Comparison of ENCODE assay signal across 8 cellular contexts in the genomic region with DNA sequence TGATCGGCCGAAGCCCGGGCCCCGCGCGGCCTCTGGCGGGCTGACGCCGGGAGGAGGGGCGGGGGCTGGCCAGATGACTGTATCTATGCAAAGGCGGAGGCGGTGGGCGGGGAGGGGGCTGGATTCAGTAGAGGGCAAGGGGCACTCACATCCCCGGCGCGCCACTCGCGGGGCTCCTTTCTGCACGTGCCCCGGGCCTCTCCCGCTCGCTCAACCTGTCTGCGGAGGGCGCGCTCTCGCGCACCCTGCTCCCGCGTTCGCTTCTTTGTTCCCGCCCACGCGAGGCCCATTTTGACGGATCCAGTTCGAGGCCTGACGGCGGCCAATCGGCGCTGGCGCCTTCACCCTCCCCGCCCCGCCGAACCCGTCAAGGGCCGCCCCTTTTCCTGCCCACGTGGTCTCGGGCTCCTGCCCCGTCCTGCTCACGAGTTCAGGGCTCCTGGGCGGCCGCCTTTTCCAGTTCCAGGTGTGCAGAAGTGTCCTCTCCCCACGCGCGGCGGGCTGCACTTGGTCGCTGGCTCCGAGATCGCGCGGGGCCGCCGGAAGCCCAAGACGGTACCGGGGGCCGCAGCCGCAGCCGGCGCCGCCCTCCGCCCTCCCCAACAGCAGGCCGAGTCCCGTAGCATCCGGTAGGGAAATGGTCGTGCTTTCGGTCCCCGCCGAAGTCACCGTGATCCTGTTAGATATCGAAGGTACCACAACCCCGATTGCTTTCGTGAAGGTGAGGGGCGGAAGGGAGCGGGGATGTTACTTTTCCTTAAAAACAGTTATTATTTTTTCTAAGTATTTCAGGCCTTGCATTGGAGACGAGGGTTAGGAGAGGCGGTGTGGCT. TPM values are rescaled to one million over a fixed set of nuclear protein-coding genes. Genes with fewer than 3 reads are reported as not detected.
DNase-seq lines count a peak whose midpoint lies in the region; ATAC-seq, FAIRE-seq and TF ChIP-seq lines count a peak whose summit lies in the region.

A gene (plus strand): TSS at position 398 of the 833 bp plus-strand sequence. CDS start 240 bp downstream, at position 638.
A gene (minus strand): TSS at position 270 of the 833 bp plus-strand sequence. CDS start 772 bp downstream, outside the sequence.

- peak; percentile 71 for ATAC-seq in GM21515 (IDR thresholded peaks at IDR 0.05; ENCODE audit: unreplicated experiment)

- H2AFZ ChIP-seq in OCI-LY3 (ENCODE audit: low read depth, low read length): peak within 1 kb of the TSS; percentile 88
- peak within 1 kb of the TSS; percentile 77 for H2AFZ ChIP-seq in endothelial cell of umbilical vein (ENCODE audit: low read depth, low read length)

- H3K4me1 ChIP-seq in OCI-LY3 (ENCODE audit: low read length) (peaks cover 18% of the 10 kb centered on the region), endothelial cell of umbilical vein (ENCODE audit: control insufficient read depth, extremely low read depth, insufficient read depth, low read length) (peaks cover 27% of the 10 kb centered on the region), mononuclear cell (ENCODE audit: insufficient read depth, low read length) (peaks cover 44% of the 10 kb centered on the region)

- H3K9ac ChIP-seq in OCI-LY3 (ENCODE audit: low read length): peak within 1 kb of the TSS; percentile 100
- peak within 1 kb of the TSS; percentile 100 for H3K9ac ChIP-seq in endothelial cell of umbilical vein (replicated peaks; ENCODE audit: extremely low read depth, insufficient read depth, low read length)

- peak; percentile 95 for DNase-seq in D341Med (ENCODE audit: low spot score)
- peak; percentile 86 for DNase-seq in HuH-7 (ENCODE audit: low spot score)
- peak; percentile 100 for DNase-seq in activated CD8-positive, alpha-beta memory T cell treated with anti-CD3 and anti-CD28 coated beads, Interleukin-2, amount 50 U/mL, for 48 hours
- peak; percentile 95 for DNase-seq in endothelial cell of umbilical vein (ENCODE audit: low read depth, low spot score)
- peak; percentile 89 to 93 for DNase-seq in stimulated activated CD8-positive, alpha-beta memory T cell treated with anti-CD3 and anti-CD28 coated beads, Interleukin-4, amount 100 ng/mL, for 1 hour (ENCODE audit: low read depth in 2 of 2, low spot score in 1 of 2)

- H3K4me3 ChIP-seq in OCI-LY3 (ENCODE audit: low read length) (peak within 1 kb of the TSS; percentile 99), endothelial cell of umbilical vein (replicated peaks in 1 of 3; ENCODE audit: insufficient read depth in 1 of 3, low read depth in 1 of 3, low read length in 3 of 3) (peak within 1 kb of the TSS; percentile 88 to 100 (median 98)), mononuclear cell (ENCODE audit: low read length) (peak within 1 kb of the TSS; percentile 72)

- peaks cover 47% of the 10 kb centered on the region for H3K36me3 ChIP-seq in OCI-LY3 (replicated peaks; ENCODE audit: low read depth, low read length)
- H3K36me3 ChIP-seq in endothelial cell of umbilical vein (ENCODE audit: control insufficient read depth in 2 of 2, extremely low read depth in 1 of 2, insufficient read depth in 2 of 2, low read length in 2 of 2): peaks cover 6 to 24% of the 10 kb centered on the region in 2 experiments

- H3K27ac ChIP-seq in OCI-LY3 (ENCODE audit: low read length) (peak within 1 kb of the TSS; percentile 91), endothelial cell of umbilical vein (ENCODE audit: insufficient read depth, low read depth, low read length) (peak within 1 kb of the TSS; percentile 99)

- H3K9me3 ChIP-seq in OCI-LY3 (ENCODE audit: insufficient read depth, low read length) (no peaks in the 10 kb centered on the region), endothelial cell of umbilical vein (replicated peaks; ENCODE audit: control insufficient read depth, insufficient read depth, low read length) (no peaks in the 10 kb centered on the region), mononuclear cell (ENCODE audit: low read depth, low read length) (no peaks in the 10 kb centered on the region)

- peak; percentile 85 for FAIRE-seq in endothelial cell of umbilical vein (lab: Jason Lieb, UNC)

- peaks cover 96% of the 10 kb centered on the region for H3K79me2 ChIP-seq in OCI-LY3 (ENCODE audit: low read length)
- peaks cover 87% of the 10 kb centered on the region for H3K79me2 ChIP-seq in endothelial cell of umbilical vein (ENCODE audit: control insufficient read depth, insufficient read depth, low read length)

- intact Hi-C loops in endothelial cell of umbilical vein (cut with micrococcal nuclease): loop anchor here (1.0 to 5.0 kb wide), 2 partner anchors 582 to 854 kb away; a partner anchor contains a TSS

- TF ChIP-seq POLR2A in endothelial cell of umbilical vein (IDR thresholded peaks at IDR 0.05; ENCODE audit: low read depth, low read length): peak; percentile 60

- CTCF ChIA-PET in endothelial cell of umbilical vein (lab: Charles Lee): interaction anchor here (1.2 to 2.6 kb wide), 3 partner anchors 32 to 309 kb away, joined by 3 to 12 read pairs (median 10); no protein-coding TSS in a partner anchor

- H4K20me1 ChIP-seq in OCI-LY3 (ENCODE audit: insufficient read depth, low read length) (peaks cover 53% of the 10 kb centered on the region), endothelial cell of umbilical vein (replicated peaks; ENCODE audit: control insufficient read depth, extremely low read depth, insufficient read depth, low read length) (peaks cover 29% of the 10 kb centered on the region)

- dilution Hi-C loops in endothelial cell of umbilical vein (cut with MboI; ENCODE audit: extremely low pct_ligation_motif_present, low sequenced_read_pairs): no loop called here

- no peaks in the 10 kb centered on the region for H3K9me1 ChIP-seq in endothelial cell of umbilical vein (replicated peaks; ENCODE audit: control insufficient read depth, extremely low read depth, insufficient read depth, low read length)

- POLR2A ChIA-PET in endothelial cell of umbilical vein (lab: Charles Lee): interaction anchor here (1.1 to 2.2 kb wide), 3 partner anchors 11 to 56 kb away, joined by 4 to 16 read pairs (median 5); a partner anchor contains a TSS

- TF ChIP-seq CTCF in OCI-LY3 (IDR thresholded peaks at IDR 0.05; ENCODE audit: low read depth, low read length) (no peak), endothelial cell of umbilical vein (IDR thresholded peaks at IDR 0.05; ENCODE audit: extremely low read depth in 1 of 2, insufficient read depth in 1 of 2, low read depth in 1 of 2, low read length in 2 of 2) (no peak)

- H3K27me3 ChIP-seq in OCI-LY3 (ENCODE audit: low read depth, low read length) (no peaks in the 10 kb centered on the region), endothelial cell of umbilical vein (ENCODE audit: control insufficient read depth in 2 of 2, insufficient read depth in 2 of 2, low read length in 2 of 2) (no peaks in the 10 kb centered on the region), mononuclear cell (ENCODE audit: insufficient read depth, low read length) (no peaks in the 10 kb centered on the region)

- H3K4me2 ChIP-seq in OCI-LY3 (ENCODE audit: low read length) (peak within 1 kb of the TSS; percentile 97), endothelial cell of umbilical vein (ENCODE audit: insufficient read depth, low read length) (peak within 1 kb of the TSS; percentile 85)

- no TSS peak for BruUV-seq in endothelial cell of umbilical vein (replicated peaks; lab: Mats Ljungman, UMichigan)

TF ChIP-seq in endothelial cell of umbilical vein, 7 proteins besides CTCF, POLR2A, EP300 and RAD21:
- TF ChIP-seq, protein P1, sequence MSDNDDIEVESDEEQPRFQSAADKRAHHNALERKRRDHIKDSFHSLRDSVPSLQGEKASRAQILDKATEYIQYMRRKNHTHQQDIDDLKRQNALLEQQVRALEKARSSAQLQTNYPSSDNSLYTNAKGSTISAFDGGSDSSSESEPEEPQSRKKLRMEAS (IDR thresholded peaks at IDR 0.05; ENCODE audit: insufficient read depth, insufficient read length): peak; percentile 93
- TF ChIP-seq EZH2 (IDR thresholded peaks at IDR 0.05; ENCODE audit: borderline replicate concordance, low read depth, low read length, severe bottlenecking): no peak
- peak; percentile 80 for TF ChIP-seq POLR2AphosphoS5 (IDR thresholded peaks at IDR 0.05; ENCODE audit: insufficient read depth, low read depth, low read length)

RNA-seq across cellular contexts. Expression of the first gene that starts in this region (rescaled TPM):
- total RNA-seq in endothelial cell of umbilical vein: 35.0 and 35.3 TPM in 2 replicates
- polyA plus RNA-seq in endothelial cell of umbilical vein: 8.2 and 11.1 TPM in 2 replicates
- polyA plus RNA-seq in endothelial cell of umbilical vein (2011; cell fraction: cytosol; rRNA removed): 14.3 and 14.6 TPM in 2 replicates
- 8.3 and 10.6 TPM in 2 replicates for polyA plus RNA-seq in endothelial cell of umbilical vein (2011; cell fraction: nucleus; rRNA removed)
- polyA plus RNA-seq in endothelial cell of umbilical vein (2012): 26.6 and 35.3 TPM in 2 replicates
- polyA minus RNA-seq in endothelial cell of umbilical vein: 14.4 and 17.0 TPM in 2 replicates
- 6.2 TPM for polyA minus RNA-seq in endothelial cell of umbilical vein (2011; cell fraction: cytosol; rRNA and poly(A)+ RNA removed)
- polyA minus RNA-seq in endothelial cell of umbilical vein (2011; cell fraction: nucleus; rRNA and poly(A)+ RNA removed): 5.7 and 6.8 TPM in 2 replicates
- 22.9 TPM for total RNA-seq in mononuclear cell

RNA-seq across cellular contexts. Expression of the second gene that starts in this region (rescaled TPM):
- total RNA-seq in endothelial cell of umbilical vein (292 and 293 TPM in 2 replicates), mononuclear cell (425 TPM)
- polyA plus RNA-seq in endothelial cell of umbilical vein: 97.1 and 160 TPM in 2 replicates
- 171 and 225 TPM in 2 replicates for polyA plus RNA-seq in endothelial cell of umbilical vein (2011; cell fraction: cytosol; rRNA removed)
- polyA plus RNA-seq in endothelial cell of umbilical vein (2011; cell fraction: nucleus; rRNA removed): 446 and 780 TPM in 2 replicates
- 222 and 296 TPM in 2 replicates for polyA plus RNA-seq in endothelial cell of umbilical vein (2012)
- 37.0 and 46.5 TPM in 2 replicates for polyA minus RNA-seq in endothelial cell of umbilical vein
- polyA minus RNA-seq in endothelial cell of umbilical vein (2011; cell fraction: cytosol; rRNA and poly(A)+ RNA removed): 51.2 TPM
- 86.1 and 104 TPM in 2 replicates for polyA minus RNA-seq in endothelial cell of umbilical vein (2011; cell fraction: nucleus; rRNA and poly(A)+ RNA removed)

Comparison
In these comparisons a context has a peak if more than half of its experiments do, and no peak if none do; other contexts are left out.
1. Peak in every context shown above with its lines: DNase-seq, ATAC-seq, H3K4me3 ChIP-seq and H3K27ac ChIP-seq.